Comparison of ENCODE assay signal across 9 cellular contexts in the genomic region with DNA sequence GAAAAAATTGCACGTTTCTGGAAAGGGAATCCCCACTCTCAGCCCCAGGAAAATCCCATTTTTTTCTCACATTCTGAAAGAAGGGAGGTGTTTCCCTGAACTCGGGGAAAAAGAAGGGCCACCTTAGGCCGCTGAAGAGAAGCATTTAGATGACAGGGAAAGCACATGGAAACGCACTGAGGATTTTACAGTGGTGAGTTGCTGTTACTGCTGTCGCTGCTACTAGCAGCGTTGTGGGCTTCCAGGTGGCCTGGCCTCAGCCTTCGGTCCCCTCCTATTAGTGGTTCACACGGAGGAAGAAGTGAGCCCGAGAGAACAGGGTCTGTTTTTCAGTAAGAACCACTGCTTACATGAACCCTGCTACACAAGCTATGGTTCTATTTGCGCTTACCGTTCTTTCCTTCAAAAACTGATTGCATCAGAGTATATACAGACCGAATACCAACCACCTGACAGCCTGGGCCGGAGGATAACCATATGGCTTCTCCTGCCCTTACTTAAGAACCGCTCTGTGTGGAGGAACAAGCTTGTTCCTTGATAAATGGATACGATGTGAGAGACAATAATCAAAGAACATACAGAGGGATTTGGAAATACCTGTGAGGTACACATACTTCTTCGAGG. TPM values are rescaled to one million over a fixed set of nuclear protein-coding genes. Genes with fewer than 3 reads are reported as not detected.
DNase-seq lines count a peak whose midpoint lies in the region; ATAC-seq, FAIRE-seq and TF ChIP-seq lines count a peak whose summit lies in the region.
"Had no signal": no experiment of that assay in that cellular context is flagged by ENCODE, and none has a peak within 500 bp of the region (broad histone marks: within the 10 kb centered on the region; RNA-seq: fewer than 3 reads in every experiment).

No MANE protein-coding gene starts in this region.

- H3K36me3 ChIP-seq in ascending aorta (no peaks in the 10 kb centered on the region), keratinocyte (ENCODE audit: control insufficient read depth in 2 of 2, extremely low read depth in 1 of 2, insufficient read depth in 2 of 2, low read length in 2 of 2) (no peaks in the 10 kb centered on the region), suprapubic skin (no peaks in the 10 kb centered on the region)

- dilution Hi-C loops in keratinocyte (cut with MboI; ENCODE audit: extremely low pct_ligation_motif_present, low sequenced_read_pairs) = no loop called here

- no peak overlapping the region for H3K9ac ChIP-seq in keratinocyte (ENCODE audit: control insufficient read depth, extremely low read depth, insufficient read depth, low read length)

- TF ChIP-seq EP300 in suprapubic skin (IDR thresholded peaks at IDR 0.05) = no peak

- no peaks in the 10 kb centered on the region for H3K9me1 ChIP-seq in keratinocyte (ENCODE audit: control insufficient read depth, extremely low read depth, insufficient read depth, low read length)

- DNase-seq in stimulated activated naive CD4-positive, alpha-beta T cell treated with Interleukin-2 at 50 U/mL for 16 hours (lab: John Stamatoyannopoulos, UW) = peak; percentile 2
- no peak for DNase-seq in stimulated activated naive CD4-positive, alpha-beta T cell (lab: John Stamatoyannopoulos, UW)
- no peak for DNase-seq in ascending aorta (ENCODE audit: low spot score in 2 of 2)
- DNase-seq in keratinocyte (ENCODE audit: low read depth, low spot score) = no peak
- DNase-seq in suprapubic skin (ENCODE audit: low spot score in 2 of 2) = no peak
- DNase-seq in GM19240 (ENCODE audit: insufficient read length, low spot score) = no peak
- no peak for DNase-seq in stimulated activated CD4-positive, alpha-beta T cell treated with anti-CD3 and anti-CD28 coated beads, Interleukin-1b, Interleukin-23, amount 100 ng/mL, for 48 hours

- WGBS in suprapubic skin = 29% methylated on average over 16 of the region's 16 CpGs

- no peaks in the 10 kb centered on the region for H4K20me1 ChIP-seq in keratinocyte (ENCODE audit: control insufficient read depth, extremely low read depth, insufficient read depth, low read length)

- H3K79me2 ChIP-seq in keratinocyte (ENCODE audit: control insufficient read depth, insufficient read depth, low read length) = no peaks in the 10 kb centered on the region

- peak overlapping the region; percentile 54 to 67 for H3K4me3 ChIP-seq in ascending aorta
- H3K4me3 ChIP-seq in keratinocyte (ENCODE audit: control insufficient read depth in 2 of 3, extremely low read depth in 1 of 3, insufficient read depth in 2 of 3, low read depth in 1 of 3, low read length in 3 of 3) = no peak overlapping the region
- H3K4me3 ChIP-seq in suprapubic skin = peak overlapping the region; percentile 55

- H3K9me3 ChIP-seq in ascending aorta (no peaks in the 10 kb centered on the region), keratinocyte (ENCODE audit: control insufficient read depth, low read depth, low read length) (no peaks in the 10 kb centered on the region), suprapubic skin (no peaks in the 10 kb centered on the region)

- no peak overlapping the region for H2AFZ ChIP-seq in keratinocyte (ENCODE audit: control insufficient read depth, low read length)

- TF ChIP-seq CTCF in ascending aorta (IDR thresholded peaks at IDR 0.05) (no peak), keratinocyte (optimal IDR thresholded peaks at IDR 0.05 in 1 of 3, IDR thresholded peaks at IDR 0.05 in 1 of 3, conservative IDR thresholded peaks at IDR 0.05 in 1 of 3; ENCODE audit: extremely low read depth in 1 of 3, insufficient read depth in 2 of 3, low read length in 3 of 3) (no peak), suprapubic skin (IDR thresholded peaks at IDR 0.05) (peak in 1 of 2 donors; percentile 2)

- H3K27ac ChIP-seq in ascending aorta = peak overlapping the region; percentile 61 to 70
- no peak overlapping the region for H3K27ac ChIP-seq in keratinocyte (ENCODE audit: control insufficient read depth, insufficient read depth, low read length)
- peak overlapping the region; percentile 74 for H3K27ac ChIP-seq in suprapubic skin

- H3K4me1 ChIP-seq in ascending aorta (peaks cover 0 to 2% of the 10 kb centered on the region in 2 donors), keratinocyte (ENCODE audit: control insufficient read depth, extremely low read depth, insufficient read depth, low read length) (no peaks in the 10 kb centered on the region), suprapubic skin (peaks cover 16% of the 10 kb centered on the region)

- ATAC-seq in HG02884 (IDR thresholded peaks at IDR 0.05; ENCODE audit: unreplicated experiment) = no peak

- intact Hi-C loops in ascending aorta (cut with DNase I) = no loop called here

- H3K4me2 ChIP-seq in keratinocyte (ENCODE audit: control insufficient read depth, extremely low read depth, insufficient read depth, low read depth, low read length) = peak overlapping the region; percentile 22

- TF ChIP-seq POLR2A in suprapubic skin (IDR thresholded peaks at IDR 0.05) = no peak

- H3K27me3 ChIP-seq in ascending aorta (no peaks in the 10 kb centered on the region), keratinocyte (ENCODE audit: control insufficient read depth, extremely low read depth, insufficient read depth, low read length) (peaks cover 21% of the 10 kb centered on the region), suprapubic skin (peaks cover 8% of the 10 kb centered on the region)

- no peak for FAIRE-seq in keratinocyte (lab: Jason Lieb, UNC)
- FAIRE-seq: TTC549 had no signal

RNA-seq across cellular contexts. Expression of a gene that starts 1.0 kb away (rescaled TPM):
- total RNA-seq in ascending aorta = 8.4 TPM
- 0.01 TPM in 1 of 3 replicates, not detected in the others for polyA plus RNA-seq in keratinocyte
- polyA plus RNA-seq in keratinocyte (2011; ENCODE audit: low read depth) = not detected
- not detected in 2 replicates for polyA plus RNA-seq in keratinocyte (2011; cell fraction: cytosol; rRNA removed)
- polyA plus RNA-seq in keratinocyte (2011; cell fraction: nucleus; rRNA removed) = not detected in 2 replicates
- not detected in 2 replicates for polyA plus RNA-seq in keratinocyte (2012; ENCODE audit: low replicate concordance)
- polyA minus RNA-seq in keratinocyte = not detected in 3 replicates
- polyA minus RNA-seq in keratinocyte (2011; cell fraction: cytosol; rRNA and poly(A)+ RNA removed) = not detected
- not detected in 2 replicates for polyA minus RNA-seq in keratinocyte (2011; cell fraction: nucleus; rRNA and poly(A)+ RNA removed)
- total RNA-seq in suprapubic skin = 1 to 10 TPM in 1 of 4 donors, under 1 TPM in 3; 0.34 to 2.5 (median 0.34) TPM

RNA-seq across cellular contexts. Expression of a gene that starts 42.6 kb away (rescaled TPM):
- total RNA-seq in ascending aorta = 108 TPM
- polyA plus RNA-seq in keratinocyte = 1.7 to 7.4 TPM (median 3.7 TPM) in 3 replicates
- 0.16 TPM for polyA plus RNA-seq in keratinocyte (2011; ENCODE audit: low read depth)
- polyA plus RNA-seq in keratinocyte (2011; cell fraction: cytosol; rRNA removed) = 0.79 and 1.2 TPM in 2 replicates
- polyA plus RNA-seq in keratinocyte (2011; cell fraction: nucleus; rRNA removed) = 5.7 and 5.8 TPM in 2 replicates
- 1.2 TPM in 1 of 2 replicates, not detected in the other for polyA plus RNA-seq in keratinocyte (2012; ENCODE audit: low replicate concordance)
- 3.3 to 3.7 TPM in 2 of 3 replicates, not detected in the other for polyA minus RNA-seq in keratinocyte
- polyA minus RNA-seq in keratinocyte (2011; cell fraction: cytosol; rRNA and poly(A)+ RNA removed) = 2.3 TPM
- 2.7 and 7.9 TPM in 2 replicates for polyA minus RNA-seq in keratinocyte (2011; cell fraction: nucleus; rRNA and poly(A)+ RNA removed)
- total RNA-seq in suprapubic skin = 10 to 100 TPM; 12.8 to 45.2 (median 27.3) TPM

Comparison
In these comparisons a context has a peak if more than half of its experiments do, and no peak if none do; other contexts are left out.
1. H3K4me3 ChIP-seq: peak in ascending aorta (2 of 2) and suprapubic skin (single experiment); none in keratinocyte (0 of 3).